In the genomic region with DNA sequence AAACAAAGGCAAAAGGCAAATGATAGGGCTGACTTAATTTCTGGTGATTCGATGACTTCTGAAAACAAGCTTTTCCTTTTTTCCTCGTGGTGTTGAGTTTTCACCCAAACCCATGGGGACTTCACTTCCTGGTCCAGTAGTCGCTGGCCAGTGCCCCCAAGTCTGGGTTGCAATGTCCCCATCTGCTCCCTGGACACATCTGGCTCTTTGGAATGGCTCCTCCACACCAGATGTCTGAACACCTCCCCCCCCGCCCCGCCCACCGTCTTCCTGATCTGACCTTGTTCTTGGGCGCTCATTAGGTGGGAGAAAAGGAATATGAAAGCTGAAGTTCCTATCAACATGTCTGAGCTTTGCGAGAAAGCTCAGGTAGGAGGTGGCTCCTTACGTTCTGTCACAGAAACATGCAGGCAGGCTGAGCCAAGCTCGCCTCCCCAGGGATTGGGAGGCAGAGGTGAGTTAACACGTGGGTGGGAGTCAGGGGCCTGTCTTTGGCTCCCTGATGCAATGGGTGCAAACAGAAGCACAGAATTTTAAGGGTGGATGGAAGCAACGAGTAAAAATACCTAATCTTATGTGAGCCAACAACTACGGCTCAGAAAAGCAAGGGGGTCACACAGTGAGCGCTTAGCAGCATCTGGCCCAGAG, we compare ENCODE assay signal across 16 cellular contexts.
DNase-seq lines count a peak whose midpoint lies in the region; ATAC-seq and TF ChIP-seq lines count a peak whose summit lies in the region.
"Had no signal": no experiment of that assay in that cellular context is flagged by ENCODE, and none has a peak within 500 bp of the region (broad histone marks: within the 10 kb centered on the region; RNA-seq: fewer than 3 reads in every experiment).

No MANE protein-coding gene starts in this region.

- no peaks in the 10 kb centered on the region for H3K36me3 Mint-ChIP-seq in stimulated activated naive CD8-positive, alpha-beta T cell treated with anti-CD3 and anti-CD28 coated beads, Interleukin-15, Interleukin-2, amounts not matched to agents 100 ng/mL and 50 ng/mL, for 24 hours (ENCODE audit: low read depth)
- H3K36me3 Mint-ChIP-seq in activated T-cell treated with anti-CD3 and anti-CD28 coated beads, Interleukin-2, amount 50 U/mL, for 4 hours (ENCODE audit: insufficient read depth), result no peaks in the 10 kb centered on the region

- H3K27me3 Mint-ChIP-seq in stimulated activated naive CD8-positive, alpha-beta T cell treated with anti-CD3 and anti-CD28 coated beads, Interleukin-15, Interleukin-2, amounts not matched to agents 100 ng/mL and 50 ng/mL, for 24 hours, result no peaks in the 10 kb centered on the region
- H3K27me3 Mint-ChIP-seq in activated T-cell treated with anti-CD3 and anti-CD28 coated beads, Interleukin-2, amount 50 U/mL, for 4 hours (ENCODE audit: low read depth), result no peaks in the 10 kb centered on the region
- H3K27me3 Mint-ChIP-seq: activated CD4-positive, alpha-beta T cell treated with anti-CD3 and anti-CD28 coated beads, Interleukin-2, amount 10 ng/mL, durations not matched to agents 24 days and 14 days had no signal

- ATAC-seq in stimulated activated naive CD8-positive, alpha-beta T cell treated with anti-CD3 and anti-CD28 coated beads, Interleukin-15, Interleukin-2, amounts not matched to agents 100 U/mL and 50 U/mL, for 24 hours, result no peak
- ATAC-seq in activated T-cell treated with anti-CD3 and anti-CD28 coated beads, Interleukin-2, amount 50 U/mL, for 4 hours, result no peak
- ATAC-seq in GM18858 (IDR thresholded peaks at IDR 0.05; ENCODE audit: unreplicated experiment) (no peak), HG02870 (IDR thresholded peaks at IDR 0.05; ENCODE audit: unreplicated experiment) (no peak)

- TF ChIP-seq CTCF in fibroblast of lung (conservative IDR thresholded peaks at IDR 0.05 in 1 of 2, IDR thresholded peaks at IDR 0.05 in 1 of 2; ENCODE audit: low read depth in 1 of 2, low read length in 2 of 2), result no peak
- no peak for TF ChIP-seq CTCF in ovary (IDR thresholded peaks at IDR 0.05)

- no peak for TF ChIP-seq POLR2A in ovary (IDR thresholded peaks at IDR 0.05)

- no peaks in the 10 kb centered on the region for H4K20me1 ChIP-seq in fibroblast of lung (ENCODE audit: control insufficient read depth, extremely low read depth, insufficient read depth, low read length)

- DNase-seq in stimulated activated naive CD8-positive, alpha-beta T cell treated with anti-CD3 and anti-CD28 coated beads, Interleukin-15, Interleukin-2, amounts not matched to agents 100 U/mL and 50 U/mL, for 24 hours, result no peak
- DNase-seq in fibroblast of lung (ENCODE audit: low read depth in 2 of 2), result no peak
- DNase-seq in ovary, result no peak
- DNase-seq in activated T-cell treated with anti-CD3 and anti-CD28 coated beads, Interleukin-2, amount 50 U/mL, for 4 hours, result no peak
- DNase-seq in activated CD8-positive, alpha-beta memory T cell treated with anti-CD3 and anti-CD28 coated beads for 24 hours, result no peak
- DNase-seq: ACHN; activated CD4-positive, alpha-beta T cell treated with anti-CD3 and anti-CD28 coated beads, Interleukin-2, amount 10 ng/mL, durations not matched to agents 24 days and 14 days; activated T-cell treated with anti-CD3 and anti-CD28 coated beads, Interleukin-2, amount 50 U/mL, for 1 hour; NCI-H1105 treated with DMSO at 0.1 percent for 48 hours; SHP77 treated with DMSO at 0.1 percent for 48 hours; stimulated activated CD4-positive, alpha-beta T cell treated with anti-CD3 and anti-CD28 coated beads, Interleukin-12 subunit alpha, Interleukin-12 subunit beta, amount 100 ng/mL, for 4 hours; T-helper 9 cell had no signal

- H3K27me3 ChIP-seq in fibroblast of lung (ENCODE audit: control insufficient read depth, insufficient read depth, low read length), result no peaks in the 10 kb centered on the region
- H3K27me3 ChIP-seq in ovary, result no peaks in the 10 kb centered on the region

- H3K27ac ChIP-seq in fibroblast of lung (ENCODE audit: insufficient read depth, low read length) (peak overlapping the region; percentile 81), ovary (peak overlapping the region; percentile 61 to 71)
- H3K27ac ChIP-seq: KMS-11 had no signal

- WGBS in ovary, 3 donors, result 20 to 31% (median 28%) methylated on average over 14 of the region's 14 CpGs

- no peak overlapping the region for H3K4me3 Mint-ChIP-seq in stimulated activated naive CD8-positive, alpha-beta T cell treated with anti-CD3 and anti-CD28 coated beads, Interleukin-15, Interleukin-2, amounts not matched to agents 100 ng/mL and 50 ng/mL, for 24 hours
- no peak overlapping the region for H3K4me3 Mint-ChIP-seq in activated T-cell treated with anti-CD3 and anti-CD28 coated beads, Interleukin-2, amount 50 U/mL, for 4 hours
- H3K4me3 Mint-ChIP-seq: activated CD4-positive, alpha-beta T cell treated with anti-CD3 and anti-CD28 coated beads, Interleukin-2, amount 10 ng/mL, durations not matched to agents 24 days and 14 days had no signal

- peaks cover 65% of the 10 kb centered on the region for H3K4me1 ChIP-seq in fibroblast of lung (ENCODE audit: control insufficient read depth, extremely low read depth, insufficient read depth, low read length)
- H3K4me1 ChIP-seq in ovary (ENCODE audit: insufficient read depth), result peaks cover 37% of the 10 kb centered on the region

- H3K4me1 Mint-ChIP-seq in stimulated activated naive CD8-positive, alpha-beta T cell treated with anti-CD3 and anti-CD28 coated beads, Interleukin-15, Interleukin-2, amounts not matched to agents 100 ng/mL and 50 ng/mL, for 24 hours (ENCODE audit: low read depth), result no peaks in the 10 kb centered on the region
- no peaks in the 10 kb centered on the region for H3K4me1 Mint-ChIP-seq in activated T-cell treated with anti-CD3 and anti-CD28 coated beads, Interleukin-2, amount 50 U/mL, for 4 hours (ENCODE audit: low read depth)

- intact Hi-C loops in ovary (cut with DNase I), result loop anchor here in 2 of 4 donors (5.0 to 10.0 kb wide), 2 partner anchors 50 to 53 kb away; no protein-coding TSS in a partner anchor

- TF ChIP-seq EP300 in ovary (IDR thresholded peaks at IDR 0.05), result no peak

- H3K9me3 ChIP-seq in fibroblast of lung (ENCODE audit: control insufficient read depth, insufficient read depth, low read depth, low read length), result no peaks in the 10 kb centered on the region
- H3K9me3 ChIP-seq in ovary, result no peaks in the 10 kb centered on the region

- H3K4me2 ChIP-seq in fibroblast of lung (ENCODE audit: extremely low read depth, insufficient read depth, low read length), result peak overlapping the region; percentile 58
- H3K4me2 ChIP-seq: KMS-11 had no signal

- no peak overlapping the region for H3K9ac ChIP-seq in fibroblast of lung (ENCODE audit: insufficient read depth, low read length)
- H3K9ac ChIP-seq: KMS-11 had no signal

- H3K79me2 ChIP-seq in fibroblast of lung (ENCODE audit: control insufficient read depth, insufficient read depth, low read length), result no peaks in the 10 kb centered on the region

- no peak overlapping the region for H2AFZ ChIP-seq in fibroblast of lung (ENCODE audit: low read length)

- no peaks in the 10 kb centered on the region for H3K9me3 Mint-ChIP-seq in stimulated activated naive CD8-positive, alpha-beta T cell treated with anti-CD3 and anti-CD28 coated beads, Interleukin-15, Interleukin-2, amounts not matched to agents 100 ng/mL and 50 ng/mL, for 24 hours
- no peaks in the 10 kb centered on the region for H3K9me3 Mint-ChIP-seq in activated T-cell treated with anti-CD3 and anti-CD28 coated beads, Interleukin-2, amount 50 U/mL, for 4 hours
- H3K9me3 Mint-ChIP-seq: activated CD4-positive, alpha-beta T cell treated with anti-CD3 and anti-CD28 coated beads, Interleukin-2, amount 10 ng/mL, durations not matched to agents 24 days and 14 days had no signal

- H3K4me3 ChIP-seq in fibroblast of lung (replicated peaks in 1 of 4; ENCODE audit: control extremely low read depth in 1 of 4, insufficient read depth in 1 of 4, low read depth in 3 of 4, low read length in 4 of 4) (peak overlapping the region in 1 of 4 experiments; percentile 14), ovary (no peak overlapping the region)

- peaks cover 36% of the 10 kb centered on the region for H3K36me3 ChIP-seq in fibroblast of lung (ENCODE audit: control insufficient read depth, insufficient read depth, low read length)
- no peaks in the 10 kb centered on the region for H3K36me3 ChIP-seq in ovary

- H3K27ac Mint-ChIP-seq in stimulated activated naive CD8-positive, alpha-beta T cell treated with anti-CD3 and anti-CD28 coated beads, Interleukin-15, Interleukin-2, amounts not matched to agents 100 ng/mL and 50 ng/mL, for 24 hours, result peak overlapping the region; percentile 18
- H3K27ac Mint-ChIP-seq: activated CD4-positive, alpha-beta T cell treated with anti-CD3 and anti-CD28 coated beads, Interleukin-2, amount 10 ng/mL, durations not matched to agents 24 days and 14 days had no signal
